In the genomic region with DNA sequence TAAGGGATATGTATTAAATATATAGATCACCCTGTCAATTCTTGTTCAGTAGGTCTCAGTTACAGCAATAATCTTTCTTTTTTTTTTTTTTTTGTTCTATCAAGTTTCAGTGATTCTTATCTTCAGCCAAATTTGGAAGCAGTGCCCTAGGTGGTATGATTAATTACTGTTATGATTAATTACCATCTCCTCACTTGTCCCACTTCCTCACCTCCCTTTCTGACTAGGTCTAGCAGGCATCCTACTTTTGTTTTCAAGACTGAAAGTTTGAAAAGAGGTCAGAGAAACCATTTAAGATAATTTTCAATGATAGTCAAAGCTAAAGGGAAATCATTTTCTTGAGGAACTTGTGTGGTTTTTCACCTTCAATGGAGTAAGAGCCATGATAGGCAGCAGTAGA, we compare ENCODE assay signal across 25 cellular contexts.
"Had no signal": no experiment of that assay in that cellular context is flagged by ENCODE, and none has a peak within 500 bp of the region (broad histone marks: within the 10 kb centered on the region; RNA-seq: fewer than 3 reads in every experiment).

No MANE protein-coding gene starts in this region.

- H3K4me3 Mint-ChIP-seq: dendritic cell treated with granulocyte-macrophage colony-stimulating factor and Interleukin-4, amounts not matched to agents 40 ng/mL and 50 ng/mL, for 4 days; endodermal cell; memory B cell; mesothelial cell of epicardium; naive B cell; nephron; neural progenitor cell had no signal

- DNase-seq: colonic mucosa; effector CD8-positive, alpha-beta T cell; endodermal cell; foreskin keratinocyte; heart left ventricle; kidney; mucosa of descending colon; naive B cell; stimulated activated CD4-positive, alpha-beta T cell treated with anti-CD3 and anti-CD28 coated beads, Interleukin-12 subunit alpha, Interleukin-12 subunit beta, amount 100 ng/mL, for 4 hours; stimulated activated CD4-positive, alpha-beta T cell treated with anti-CD3 and anti-CD28 coated beads, Interleukin-1b, Interleukin-23, amount 100 ng/mL, for 48 hours; stimulated activated CD4-positive, alpha-beta T cell treated with anti-CD3 and anti-CD28 coated beads, Interleukin-4, amount 100 ng/mL, for 1 hour; stimulated activated CD8-positive, alpha-beta memory T cell treated with anti-CD3 and anti-CD28 coated beads, Interleukin-4, amount 100 ng/mL, for 48 hours; stimulated activated naive CD4-positive, alpha-beta T cell treated with Interleukin-2 at 50 U/mL for 16 hours; upper lobe of right lung; uterus had no signal

- H3K27ac Mint-ChIP-seq: dendritic cell treated with granulocyte-macrophage colony-stimulating factor and Interleukin-4, amounts not matched to agents 40 ng/mL and 50 ng/mL, for 4 days; endodermal cell; memory B cell; mesothelial cell of epicardium; naive B cell; nephron; neural progenitor cell; progenitor cell of endocrine pancreas had no signal

- ATAC-seq: esophagus mucosa, foreskin keratinocyte, gastroesophageal sphincter, heart left ventricle, left lobe of liver, mucosa of descending colon, sciatic nerve, upper lobe of right lung had no signal

- H3K36me3 Mint-ChIP-seq: memory B cell, mesothelial cell of epicardium, naive B cell, neural progenitor cell had no signal

- H3K27me3 Mint-ChIP-seq: dendritic cell treated with granulocyte-macrophage colony-stimulating factor and Interleukin-4, amounts not matched to agents 40 ng/mL and 50 ng/mL, for 4 days; memory B cell; naive B cell; progenitor cell of endocrine pancreas had no signal

- H3K4me1 Mint-ChIP-seq: endodermal cell, memory B cell, mesothelial cell of epicardium, naive B cell, nephron, neural progenitor cell had no signal
